1 cellular context compared by ENCODE assay signal in the genomic region with DNA sequence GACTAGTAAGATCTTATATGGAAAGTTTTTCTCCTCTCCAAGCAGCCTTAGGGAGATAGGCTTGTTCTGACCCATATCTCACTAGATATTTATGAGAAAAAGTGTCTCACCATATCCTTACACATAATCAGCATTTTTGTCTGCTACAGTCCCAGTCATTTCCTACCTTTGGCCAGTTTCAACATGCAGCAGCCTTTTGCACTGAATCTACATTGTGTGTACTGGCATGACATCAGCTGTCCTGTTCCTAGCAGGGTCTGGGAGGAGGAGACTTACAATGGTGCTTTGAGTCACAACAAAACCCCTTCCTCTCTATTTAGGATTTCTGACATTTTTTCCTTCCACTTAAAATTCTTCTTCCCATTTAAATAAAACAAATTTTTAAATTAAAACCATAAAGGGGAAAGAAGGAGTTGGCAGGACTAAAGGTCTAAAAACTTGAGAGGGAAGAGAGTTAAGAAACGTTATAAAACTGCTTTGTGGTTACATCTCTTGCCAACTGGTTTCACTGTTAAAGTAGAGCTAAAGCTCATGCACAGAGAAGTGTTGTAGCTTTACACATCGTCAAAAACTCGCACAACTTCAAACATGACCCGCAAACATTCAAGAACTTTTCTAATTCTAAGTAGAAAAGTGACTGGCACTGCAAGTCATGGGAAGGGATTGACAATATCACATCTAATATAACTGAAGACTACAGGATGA.
TF ChIP-seq lines count a peak whose summit lies in the region.

No MANE protein-coding gene starts in this region.

TF ChIP-seq in GM12878, 131 proteins besides CTCF, POLR2A, EP300 and RAD21 (continued from another document and continues in another):
- TF ChIP-seq EED (IDR thresholded peaks at IDR 0.05; ENCODE audit: low read depth), result peak; percentile 85
- TF ChIP-seq, protein P1, sequence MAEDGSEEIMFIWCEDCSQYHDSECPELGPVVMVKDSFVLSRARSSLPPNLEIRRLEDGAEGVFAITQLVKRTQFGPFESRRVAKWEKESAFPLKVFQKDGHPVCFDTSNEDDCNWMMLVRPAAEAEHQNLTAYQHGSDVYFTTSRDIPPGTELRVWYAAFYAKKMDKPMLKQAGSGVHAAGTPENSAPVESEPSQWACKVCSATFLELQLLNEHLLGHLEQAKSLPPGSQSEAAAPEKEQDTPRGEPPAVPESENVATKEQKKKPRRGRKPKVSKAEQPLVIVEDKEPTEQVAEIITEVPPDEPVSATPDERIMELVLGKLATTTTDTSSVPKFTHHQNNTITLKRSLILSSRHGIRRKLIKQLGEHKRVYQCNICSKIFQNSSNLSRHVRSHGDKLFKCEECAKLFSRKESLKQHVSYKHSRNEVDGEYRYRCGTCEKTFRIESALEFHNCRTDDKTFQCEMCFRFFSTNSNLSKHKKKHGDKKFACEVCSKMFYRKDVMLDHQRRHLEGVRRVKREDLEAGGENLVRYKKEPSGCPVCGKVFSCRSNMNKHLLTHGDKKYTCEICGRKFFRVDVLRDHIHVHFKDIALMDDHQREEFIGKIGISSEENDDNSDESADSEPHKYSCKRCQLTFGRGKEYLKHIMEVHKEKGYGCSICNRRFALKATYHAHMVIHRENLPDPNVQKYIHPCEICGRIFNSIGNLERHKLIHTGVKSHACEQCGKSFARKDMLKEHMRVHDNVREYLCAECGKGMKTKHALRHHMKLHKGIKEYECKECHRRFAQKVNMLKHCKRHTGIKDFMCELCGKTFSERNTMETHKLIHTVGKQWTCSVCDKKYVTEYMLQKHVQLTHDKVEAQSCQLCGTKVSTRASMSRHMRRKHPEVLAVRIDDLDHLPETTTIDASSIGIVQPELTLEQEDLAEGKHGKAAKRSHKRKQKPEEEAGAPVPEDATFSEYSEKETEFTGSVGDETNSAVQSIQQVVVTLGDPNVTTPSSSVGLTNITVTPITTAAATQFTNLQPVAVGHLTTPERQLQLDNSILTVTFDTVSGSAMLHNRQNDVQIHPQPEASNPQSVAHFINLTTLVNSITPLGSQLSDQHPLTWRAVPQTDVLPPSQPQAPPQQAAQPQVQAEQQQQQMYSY (CRISPR knock-in tag; IDR thresholded peaks at IDR 0.05), result no peak
- TF ChIP-seq, protein P2, sequence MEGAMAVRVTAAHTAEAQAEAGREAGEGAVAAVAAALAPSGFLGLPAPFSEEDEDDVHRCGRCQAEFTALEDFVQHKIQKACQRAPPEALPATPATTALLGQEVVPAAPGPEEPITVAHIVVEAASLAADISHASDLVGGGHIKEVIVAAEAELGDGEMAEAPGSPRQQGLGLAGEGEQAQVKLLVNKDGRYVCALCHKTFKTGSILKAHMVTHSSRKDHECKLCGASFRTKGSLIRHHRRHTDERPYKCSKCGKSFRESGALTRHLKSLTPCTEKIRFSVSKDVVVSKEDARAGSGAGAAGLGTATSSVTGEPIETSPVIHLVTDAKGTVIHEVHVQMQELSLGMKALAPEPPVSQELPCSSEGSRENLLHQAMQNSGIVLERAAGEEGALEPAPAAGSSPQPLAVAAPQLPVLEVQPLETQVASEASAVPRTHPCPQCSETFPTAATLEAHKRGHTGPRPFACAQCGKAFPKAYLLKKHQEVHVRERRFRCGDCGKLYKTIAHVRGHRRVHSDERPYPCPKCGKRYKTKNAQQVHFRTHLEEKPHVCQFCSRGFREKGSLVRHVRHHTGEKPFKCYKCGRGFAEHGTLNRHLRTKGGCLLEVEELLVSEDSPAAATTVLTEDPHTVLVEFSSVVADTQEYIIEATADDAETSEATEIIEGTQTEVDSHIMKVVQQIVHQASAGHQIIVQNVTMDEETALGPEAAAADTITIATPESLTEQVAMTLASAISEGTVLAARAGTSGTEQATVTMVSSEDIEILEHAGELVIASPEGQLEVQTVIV (IDR thresholded peaks at IDR 0.05; ENCODE audit: borderline replicate concordance, partially characterized antibody), result no peak
- TF ChIP-seq STAT1 (conservative IDR thresholded peaks at IDR 0.05), result no peak
- no peak for TF ChIP-seq ZSCAN29 (IDR thresholded peaks at IDR 0.05)
- TF ChIP-seq, protein P3, sequence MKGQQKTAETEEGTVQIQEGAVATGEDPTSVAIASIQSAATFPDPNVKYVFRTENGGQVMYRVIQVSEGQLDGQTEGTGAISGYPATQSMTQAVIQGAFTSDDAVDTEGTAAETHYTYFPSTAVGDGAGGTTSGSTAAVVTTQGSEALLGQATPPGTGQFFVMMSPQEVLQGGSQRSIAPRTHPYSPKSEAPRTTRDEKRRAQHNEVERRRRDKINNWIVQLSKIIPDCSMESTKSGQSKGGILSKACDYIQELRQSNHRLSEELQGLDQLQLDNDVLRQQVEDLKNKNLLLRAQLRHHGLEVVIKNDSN (IDR thresholded peaks at IDR 0.05; ENCODE audit: borderline replicate concordance, extremely low read length, insufficient read depth, low read depth, low read length), result no peak
- TF ChIP-seq, protein P4, sequence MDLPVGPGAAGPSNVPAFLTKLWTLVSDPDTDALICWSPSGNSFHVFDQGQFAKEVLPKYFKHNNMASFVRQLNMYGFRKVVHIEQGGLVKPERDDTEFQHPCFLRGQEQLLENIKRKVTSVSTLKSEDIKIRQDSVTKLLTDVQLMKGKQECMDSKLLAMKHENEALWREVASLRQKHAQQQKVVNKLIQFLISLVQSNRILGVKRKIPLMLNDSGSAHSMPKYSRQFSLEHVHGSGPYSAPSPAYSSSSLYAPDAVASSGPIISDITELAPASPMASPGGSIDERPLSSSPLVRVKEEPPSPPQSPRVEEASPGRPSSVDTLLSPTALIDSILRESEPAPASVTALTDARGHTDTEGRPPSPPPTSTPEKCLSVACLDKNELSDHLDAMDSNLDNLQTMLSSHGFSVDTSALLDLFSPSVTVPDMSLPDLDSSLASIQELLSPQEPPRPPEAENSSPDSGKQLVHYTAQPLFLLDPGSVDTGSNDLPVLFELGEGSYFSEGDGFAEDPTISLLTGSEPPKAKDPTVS (IDR thresholded peaks at IDR 0.05; ENCODE audit: low read depth, low read length), result no peak
- TF ChIP-seq, protein P5, sequence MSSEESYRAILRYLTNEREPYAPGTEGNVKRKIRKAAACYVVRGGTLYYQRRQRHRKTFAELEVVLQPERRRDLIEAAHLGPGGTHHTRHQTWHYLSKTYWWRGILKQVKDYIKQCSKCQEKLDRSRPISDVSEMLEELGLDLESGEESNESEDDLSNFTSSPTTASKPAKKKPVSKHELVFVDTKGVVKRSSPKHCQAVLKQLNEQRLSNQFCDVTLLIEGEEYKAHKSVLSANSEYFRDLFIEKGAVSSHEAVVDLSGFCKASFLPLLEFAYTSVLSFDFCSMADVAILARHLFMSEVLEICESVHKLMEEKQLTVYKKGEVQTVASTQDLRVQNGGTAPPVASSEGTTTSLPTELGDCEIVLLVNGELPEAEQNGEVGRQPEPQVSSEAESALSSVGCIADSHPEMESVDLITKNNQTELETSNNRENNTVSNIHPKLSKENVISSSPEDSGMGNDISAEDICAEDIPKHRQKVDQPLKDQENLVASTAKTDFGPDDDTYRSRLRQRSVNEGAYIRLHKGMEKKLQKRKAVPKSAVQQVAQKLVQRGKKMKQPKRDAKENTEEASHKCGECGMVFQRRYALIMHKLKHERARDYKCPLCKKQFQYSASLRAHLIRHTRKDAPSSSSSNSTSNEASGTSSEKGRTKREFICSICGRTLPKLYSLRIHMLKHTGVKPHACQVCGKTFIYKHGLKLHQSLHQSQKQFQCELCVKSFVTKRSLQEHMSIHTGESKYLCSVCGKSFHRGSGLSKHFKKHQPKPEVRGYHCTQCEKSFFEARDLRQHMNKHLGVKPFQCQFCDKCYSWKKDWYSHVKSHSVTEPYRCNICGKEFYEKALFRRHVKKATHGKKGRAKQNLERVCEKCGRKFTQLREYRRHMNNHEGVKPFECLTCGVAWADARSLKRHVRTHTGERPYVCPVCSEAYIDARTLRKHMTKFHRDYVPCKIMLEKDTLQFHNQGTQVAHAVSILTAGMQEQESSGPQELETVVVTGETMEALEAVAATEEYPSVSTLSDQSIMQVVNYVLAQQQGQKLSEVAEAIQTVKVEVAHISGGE (CRISPR knock-in tag; IDR thresholded peaks at IDR 0.05), result no peak
- TF ChIP-seq, protein P6, sequence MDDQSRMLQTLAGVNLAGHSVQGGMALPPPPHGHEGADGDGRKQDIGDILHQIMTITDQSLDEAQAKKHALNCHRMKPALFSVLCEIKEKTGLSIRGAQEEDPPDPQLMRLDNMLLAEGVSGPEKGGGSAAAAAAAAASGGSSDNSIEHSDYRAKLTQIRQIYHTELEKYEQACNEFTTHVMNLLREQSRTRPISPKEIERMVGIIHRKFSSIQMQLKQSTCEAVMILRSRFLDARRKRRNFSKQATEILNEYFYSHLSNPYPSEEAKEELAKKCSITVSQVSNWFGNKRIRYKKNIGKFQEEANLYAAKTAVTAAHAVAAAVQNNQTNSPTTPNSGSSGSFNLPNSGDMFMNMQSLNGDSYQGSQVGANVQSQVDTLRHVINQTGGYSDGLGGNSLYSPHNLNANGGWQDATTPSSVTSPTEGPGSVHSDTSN (IDR thresholded peaks at IDR 0.05; ENCODE audit: insufficient replicate concordance, low read depth, low read length), result no peak
- TF ChIP-seq, protein P7, sequence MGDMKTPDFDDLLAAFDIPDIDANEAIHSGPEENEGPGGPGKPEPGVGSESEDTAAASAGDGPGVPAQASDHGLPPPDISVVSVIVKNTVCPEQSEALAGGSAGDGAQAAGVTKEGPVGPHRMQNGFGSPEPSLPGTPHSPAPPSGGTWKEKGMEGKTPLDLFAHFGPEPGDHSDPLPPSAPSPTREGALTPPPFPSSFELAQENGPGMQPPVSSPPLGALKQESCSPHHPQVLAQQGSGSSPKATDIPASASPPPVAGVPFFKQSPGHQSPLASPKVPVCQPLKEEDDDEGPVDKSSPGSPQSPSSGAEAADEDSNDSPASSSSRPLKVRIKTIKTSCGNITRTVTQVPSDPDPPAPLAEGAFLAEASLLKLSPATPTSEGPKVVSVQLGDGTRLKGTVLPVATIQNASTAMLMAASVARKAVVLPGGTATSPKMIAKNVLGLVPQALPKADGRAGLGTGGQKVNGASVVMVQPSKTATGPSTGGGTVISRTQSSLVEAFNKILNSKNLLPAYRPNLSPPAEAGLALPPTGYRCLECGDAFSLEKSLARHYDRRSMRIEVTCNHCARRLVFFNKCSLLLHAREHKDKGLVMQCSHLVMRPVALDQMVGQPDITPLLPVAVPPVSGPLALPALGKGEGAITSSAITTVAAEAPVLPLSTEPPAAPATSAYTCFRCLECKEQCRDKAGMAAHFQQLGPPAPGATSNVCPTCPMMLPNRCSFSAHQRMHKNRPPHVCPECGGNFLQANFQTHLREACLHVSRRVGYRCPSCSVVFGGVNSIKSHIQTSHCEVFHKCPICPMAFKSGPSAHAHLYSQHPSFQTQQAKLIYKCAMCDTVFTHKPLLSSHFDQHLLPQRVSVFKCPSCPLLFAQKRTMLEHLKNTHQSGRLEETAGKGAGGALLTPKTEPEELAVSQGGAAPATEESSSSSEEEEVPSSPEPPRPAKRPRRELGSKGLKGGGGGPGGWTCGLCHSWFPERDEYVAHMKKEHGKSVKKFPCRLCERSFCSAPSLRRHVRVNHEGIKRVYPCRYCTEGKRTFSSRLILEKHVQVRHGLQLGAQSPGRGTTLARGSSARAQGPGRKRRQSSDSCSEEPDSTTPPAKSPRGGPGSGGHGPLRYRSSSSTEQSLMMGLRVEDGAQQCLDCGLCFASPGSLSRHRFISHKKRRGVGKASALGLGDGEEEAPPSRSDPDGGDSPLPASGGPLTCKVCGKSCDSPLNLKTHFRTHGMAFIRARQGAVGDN (IDR thresholded peaks at IDR 0.05), result peak; percentile 35; the same call in 1 of the 2 replicates
- no peak for TF ChIP-seq SRF (IDR thresholded peaks at IDR 0.05; ENCODE audit: low read depth in 2 of 2, low read length in 2 of 2)
- TF ChIP-seq YY1 (IDR thresholded peaks at IDR 0.05; ENCODE audit: low read depth, low read length), result no peak
- no peak for TF ChIP-seq CHD2 (IDR thresholded peaks at IDR 0.05; ENCODE audit: borderline replicate concordance, low read depth, low read length)
- no peak for TF ChIP-seq PAX8 (IDR thresholded peaks at IDR 0.05)
- no peak for TF ChIP-seq CHD4 (IDR thresholded peaks at IDR 0.05)
- TF ChIP-seq SIN3A (IDR thresholded peaks at IDR 0.05; ENCODE audit: low read depth, low read length), result no peak
- TF ChIP-seq, protein P8, sequence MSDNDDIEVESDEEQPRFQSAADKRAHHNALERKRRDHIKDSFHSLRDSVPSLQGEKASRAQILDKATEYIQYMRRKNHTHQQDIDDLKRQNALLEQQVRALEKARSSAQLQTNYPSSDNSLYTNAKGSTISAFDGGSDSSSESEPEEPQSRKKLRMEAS (IDR thresholded peaks at IDR 0.05; ENCODE audit: low read depth, low read length), result no peak
- TF ChIP-seq, protein P9, sequence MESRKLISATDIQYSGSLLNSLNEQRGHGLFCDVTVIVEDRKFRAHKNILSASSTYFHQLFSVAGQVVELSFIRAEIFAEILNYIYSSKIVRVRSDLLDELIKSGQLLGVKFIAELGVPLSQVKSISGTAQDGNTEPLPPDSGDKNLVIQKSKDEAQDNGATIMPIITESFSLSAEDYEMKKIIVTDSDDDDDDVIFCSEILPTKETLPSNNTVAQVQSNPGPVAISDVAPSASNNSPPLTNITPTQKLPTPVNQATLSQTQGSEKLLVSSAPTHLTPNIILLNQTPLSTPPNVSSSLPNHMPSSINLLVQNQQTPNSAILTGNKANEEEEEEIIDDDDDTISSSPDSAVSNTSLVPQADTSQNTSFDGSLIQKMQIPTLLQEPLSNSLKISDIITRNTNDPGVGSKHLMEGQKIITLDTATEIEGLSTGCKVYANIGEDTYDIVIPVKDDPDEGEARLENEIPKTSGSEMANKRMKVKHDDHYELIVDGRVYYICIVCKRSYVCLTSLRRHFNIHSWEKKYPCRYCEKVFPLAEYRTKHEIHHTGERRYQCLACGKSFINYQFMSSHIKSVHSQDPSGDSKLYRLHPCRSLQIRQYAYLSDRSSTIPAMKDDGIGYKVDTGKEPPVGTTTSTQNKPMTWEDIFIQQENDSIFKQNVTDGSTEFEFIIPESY (IDR thresholded peaks at IDR 0.05), result no peak
- TF ChIP-seq RB1 (IDR thresholded peaks at IDR 0.05; ENCODE audit: borderline replicate concordance), result no peak
- TF ChIP-seq PML (IDR thresholded peaks at IDR 0.05; ENCODE audit: low read length), result no peak; the same call in 1 of the 2 replicates
- TF ChIP-seq, protein P10, sequence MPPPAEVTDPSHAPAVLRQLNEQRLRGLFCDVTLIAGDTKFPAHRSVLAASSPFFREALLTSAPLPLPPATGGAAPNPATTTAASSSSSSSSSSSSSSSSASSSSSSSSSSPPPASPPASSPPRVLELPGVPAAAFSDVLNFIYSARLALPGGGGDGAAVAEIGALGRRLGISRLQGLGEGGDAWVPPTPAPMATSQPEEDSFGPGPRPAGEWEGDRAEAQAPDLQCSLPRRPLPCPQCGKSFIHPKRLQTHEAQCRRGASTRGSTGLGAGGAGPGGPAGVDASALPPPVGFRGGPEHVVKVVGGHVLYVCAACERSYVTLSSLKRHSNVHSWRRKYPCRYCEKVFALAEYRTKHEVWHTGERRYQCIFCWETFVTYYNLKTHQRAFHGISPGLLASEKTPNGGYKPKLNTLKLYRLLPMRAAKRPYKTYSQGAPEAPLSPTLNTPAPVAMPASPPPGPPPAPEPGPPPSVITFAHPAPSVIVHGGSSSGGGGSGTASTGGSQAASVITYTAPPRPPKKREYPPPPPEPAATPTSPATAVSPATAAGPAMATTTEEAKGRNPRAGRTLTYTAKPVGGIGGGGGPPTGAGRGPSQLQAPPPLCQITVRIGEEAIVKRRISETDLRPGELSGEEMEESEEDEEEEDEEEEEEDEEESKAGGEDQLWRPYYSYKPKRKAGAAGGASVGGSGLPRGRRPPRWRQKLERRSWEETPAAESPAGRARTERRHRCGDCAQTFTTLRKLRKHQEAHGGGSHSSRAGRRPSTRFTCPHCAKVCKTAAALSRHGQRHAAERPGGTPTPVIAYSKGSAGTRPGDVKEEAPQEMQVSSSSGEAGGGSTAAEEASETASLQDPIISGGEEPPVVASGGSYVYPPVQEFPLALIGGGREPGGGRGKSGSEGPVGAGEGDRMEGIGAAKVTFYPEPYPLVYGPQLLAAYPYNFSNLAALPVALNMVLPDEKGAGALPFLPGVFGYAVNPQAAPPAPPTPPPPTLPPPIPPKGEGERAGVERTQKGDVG (CRISPR knock-in tag; IDR thresholded peaks at IDR 0.05), result no peak
- no peak for TF ChIP-seq NR2F1 (conservative IDR thresholded peaks at IDR 0.05)
- no peak for TF ChIP-seq RELA (IDR thresholded peaks at IDR 0.05; ENCODE audit: borderline replicate concordance, partially characterized antibody)
- no peak for TF ChIP-seq SPI1 (IDR thresholded peaks at IDR 0.05; ENCODE audit: borderline replicate concordance, insufficient read depth, low read depth, low read length)
- TF ChIP-seq NR2C2 (IDR thresholded peaks at IDR 0.05; ENCODE audit: borderline replicate concordance, control insufficient read depth, insufficient read length, low read depth), result no peak
- TF ChIP-seq HDAC2 (IDR thresholded peaks at IDR 0.05), result no peak
